Comparison of ENCODE assay signal across 12 cellular contexts in the genomic region with DNA sequence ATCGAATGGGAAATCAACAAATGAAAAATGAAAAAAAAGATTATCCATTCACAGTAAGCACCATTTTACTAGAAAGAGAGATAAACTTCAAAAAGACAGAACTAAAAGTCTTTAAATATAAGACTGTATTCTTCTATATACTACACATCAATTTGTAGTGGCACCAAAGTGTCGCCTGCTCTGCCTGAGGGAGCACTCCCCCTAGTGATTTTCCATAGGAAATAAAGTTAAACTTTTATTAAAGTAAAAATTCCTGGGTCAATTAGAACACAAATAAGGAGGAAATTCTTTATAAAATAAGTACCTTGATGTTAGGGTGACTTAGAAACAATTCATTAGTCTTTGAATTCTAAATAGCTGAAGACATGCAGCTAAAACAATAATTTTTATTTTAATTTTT. TPM values are rescaled to one million over a fixed set of nuclear protein-coding genes. Genes with fewer than 3 reads are reported as not detected.
DNase-seq lines count a peak whose midpoint lies in the region; ATAC-seq and TF ChIP-seq lines count a peak whose summit lies in the region.
"Had no signal": no experiment of that assay in that cellular context is flagged by ENCODE, and none has a peak within 500 bp of the region (broad histone marks: within the 10 kb centered on the region; RNA-seq: fewer than 3 reads in every experiment).

No MANE protein-coding gene starts in this region.

- peaks cover 19% of the 10 kb centered on the region for H3K36me3 Mint-ChIP-seq in HFFc6 (ENCODE audit: low read depth)

- H3K27me3 ChIP-seq in BJ (ENCODE audit: control insufficient read depth, insufficient read depth, low read length) (no peaks in the 10 kb centered on the region), WERI-Rb-1 (ENCODE audit: insufficient read depth, low read depth, severe bottlenecking) (no peaks in the 10 kb centered on the region)
- H3K27me3 ChIP-seq: pancreas had no signal

- ATAC-seq in GM19351 (IDR thresholded peaks at IDR 0.05; ENCODE audit: unreplicated experiment) = no peak
- ATAC-seq: pancreas had no signal

- TF ChIP-seq CTCF in BJ (IDR thresholded peaks at IDR 0.05; ENCODE audit: insufficient read depth, low read depth, low read length) = peak; percentile 54
- TF ChIP-seq CTCF in HFFc6 (IDR thresholded peaks at IDR 0.05) = peak; percentile 72
- TF ChIP-seq CTCF in WERI-Rb-1 (IDR thresholded peaks at IDR 0.05; ENCODE audit: low read depth, low read length) = 0 out of 2 replicates have a peak, but pooled peaks have one; percentile 12

- H3K9me3 ChIP-seq in WERI-Rb-1 (ENCODE audit: severe bottlenecking) = no peaks in the 10 kb centered on the region
- H3K9me3 ChIP-seq: pancreas had no signal

- POLR2A ChIA-PET in BJ (lab: Charles Lee) = no interaction called here

- no peaks in the 10 kb centered on the region for H3K9me3 Mint-ChIP-seq in HFFc6
- H3K9me3 Mint-ChIP-seq: central memory CD8-positive, alpha-beta T cell had no signal

- H3K36me3 ChIP-seq in BJ (ENCODE audit: control insufficient read depth, insufficient read depth, low read length) (peaks cover 3% of the 10 kb centered on the region; the same call in 1 of the 2 replicates), WERI-Rb-1 (peaks cover 49% of the 10 kb centered on the region)

- H3K4me3 ChIP-seq in BJ (ENCODE audit: low read depth, low read length) (no peak overlapping the region), WERI-Rb-1 (ENCODE audit: low read depth, low read length) (no peak overlapping the region)
- H3K4me3 ChIP-seq: pancreas had no signal

- no peak overlapping the region for H3K27ac Mint-ChIP-seq in HFFc6

- H3K4me3 Mint-ChIP-seq in HFFc6 = no peak overlapping the region
- H3K4me3 Mint-ChIP-seq: central memory CD8-positive, alpha-beta T cell had no signal

- H3K27me3 Mint-ChIP-seq in HFFc6 (ENCODE audit: insufficient read depth) = no peaks in the 10 kb centered on the region
- H3K27me3 Mint-ChIP-seq: central memory CD8-positive, alpha-beta T cell had no signal

- CTCF ChIA-PET in BJ (lab: Yijun Ruan, JAX) = interaction anchor here (0.6 to 2.3 kb wide), 8 partner anchors 9 to 434 kb away, joined by 3 to 14 read pairs (median 4); partner anchors contain the start of genes BRIX1 and RAD1

- H3K27ac ChIP-seq in WERI-Rb-1 = no peak overlapping the region
- H3K27ac ChIP-seq: pancreas had no signal

- H3K4me1 Mint-ChIP-seq in HFFc6 (ENCODE audit: low read depth) = no peaks in the 10 kb centered on the region
- H3K4me1 Mint-ChIP-seq: central memory CD8-positive, alpha-beta T cell had no signal

- DNase-seq in BJ (ENCODE audit: low read depth) (no peak), HFFc6 (no peak), WERI-Rb-1 (no peak), left kidney (ENCODE audit: low read depth, low spot score) (peak; percentile 20), NCI-H1092 (lab: John Stamatoyannopoulos, UW) (no peak), NCI-H524 (lab: John Stamatoyannopoulos, UW) (no peak), inferior parietal cortex (ENCODE audit: extremely low spot score) (no peak)
- DNase-seq: GF-D8, MV-4-11, pancreas had no signal

RNA-seq across cellular contexts. Expression of gene RAD1, which starts 9.7 kb away (rescaled TPM):
- polyA plus RNA-seq in BJ (2011; rRNA removed) = 57.2 and 65.3 TPM in 2 replicates
- 36.1 and 43.5 TPM in 2 replicates for polyA minus RNA-seq in BJ (2011; rRNA and poly(A)+ RNA removed)
- total RNA-seq in HFFc6 (2021; fragmentation: NEBNext Ultra II Directional; extraction: Animal tissue kit (Norgen Biotek cat#: 25700)) = 10 to 100 TPM; 32.7 to 39.3 (median 35.0) TPM

RNA-seq across cellular contexts. Expression of gene BRIX1, which starts 9.9 kb away (rescaled TPM):
- 11.4 and 32.5 TPM in 2 replicates for polyA plus RNA-seq in BJ (2011; rRNA removed)
- polyA minus RNA-seq in BJ (2011; rRNA and poly(A)+ RNA removed) = 7.4 and 8.6 TPM in 2 replicates
- total RNA-seq in HFFc6 (2021; fragmentation: NEBNext Ultra II Directional; extraction: Animal tissue kit (Norgen Biotek cat#: 25700)) = 10 to 100 TPM; 49.3 to 60.4 (median 55.0) TPM

RNA-seq across cellular contexts. Expression of gene DNAJC21, which starts 23.8 kb away (rescaled TPM):
- polyA plus RNA-seq in BJ (2011; rRNA removed) = 7.5 and 19.6 TPM in 2 replicates
- 6.6 and 8.9 TPM in 2 replicates for polyA minus RNA-seq in BJ (2011; rRNA and poly(A)+ RNA removed)
- 10 to 100 TPM; 38.2 to 46.8 (median 45.9) TPM for total RNA-seq in HFFc6 (2021; fragmentation: NEBNext Ultra II Directional; extraction: Animal tissue kit (Norgen Biotek cat#: 25700))

Comparison
In these comparisons a context has a peak if more than half of its experiments do, and no peak if none do; other contexts are left out.
1. CTCF ChIP-seq: peak in every context shown above with its lines; median percentile 72 in HFFc6; 54 in BJ; 12 in WERI-Rb-1.